ENCODE assay signal across 25 cellular contexts in genomic region chr6:113402541-113402940, GRCh38.
DNase-seq lines count a peak whose midpoint lies in the region; ATAC-seq and TF ChIP-seq lines count a peak whose summit lies in the region.
"Had no signal": no experiment of that assay in that cellular context is flagged by ENCODE, and none has a peak within 500 bp of the region (broad histone marks: within the 10 kb centered on the region; RNA-seq: fewer than 3 reads in every experiment).

No MANE protein-coding gene starts in this region.

- peaks cover 11% of the 10 kb centered on the region for H3K9me3 Mint-ChIP-seq in nephron progenitor cell

- H3K27me3 Mint-ChIP-seq in nephron progenitor cell (ENCODE audit: low read depth, poor library complexity): no peaks in the 10 kb centered on the region
- H3K27me3 Mint-ChIP-seq: activated CD8-positive, alpha-beta memory T cell treated with anti-CD3 and anti-CD28 coated beads, Interleukin-2, amount 10 ng/mL, durations not matched to agents 7 days and 5 days; brain; CD8-positive, alpha-beta memory T cell had no signal

- TF ChIP-seq CTCF in nephron progenitor cell (IDR thresholded peaks at IDR 0.05): no peak
- TF ChIP-seq CTCF in GM13977 (IDR thresholded peaks at IDR 0.05; ENCODE audit: extremely low read depth, insufficient read depth, missing control alignments): no peak

- peaks cover 4% of the 10 kb centered on the region for H3K36me3 Mint-ChIP-seq in nephron progenitor cell (ENCODE audit: low read depth)
- H3K36me3 Mint-ChIP-seq: activated CD8-positive, alpha-beta memory T cell treated with anti-CD3 and anti-CD28 coated beads, Interleukin-2, amount 10 ng/mL, durations not matched to agents 7 days and 5 days; brain; CD8-positive, alpha-beta memory T cell had no signal

- no peak for ATAC-seq in HG03175 (IDR thresholded peaks at IDR 0.05; ENCODE audit: unreplicated experiment)
- ATAC-seq: activated CD8-positive, alpha-beta memory T cell treated with anti-CD3 and anti-CD28 coated beads, Interleukin-2, amount 10 ng/mL, durations not matched to agents 7 days and 5 days; stimulated activated naive CD8-positive, alpha-beta T cell treated with anti-CD3 and anti-CD28 coated beads, Interleukin-15, Interleukin-2, amounts not matched to agents 100 U/mL and 50 U/mL, for 24 hours had no signal

- H3K4me1 Mint-ChIP-seq in nephron progenitor cell: peaks cover 10% of the 10 kb centered on the region
- H3K4me1 Mint-ChIP-seq: activated CD8-positive, alpha-beta memory T cell treated with anti-CD3 and anti-CD28 coated beads, Interleukin-2, amount 10 ng/mL, durations not matched to agents 7 days and 5 days; CD8-positive, alpha-beta memory T cell had no signal

- H3K27ac Mint-ChIP-seq in nephron progenitor cell: peak overlapping the region; percentile 39
- H3K27ac Mint-ChIP-seq: activated CD8-positive, alpha-beta memory T cell treated with anti-CD3 and anti-CD28 coated beads, Interleukin-2, amount 10 ng/mL, durations not matched to agents 7 days and 5 days; CD8-positive, alpha-beta memory T cell had no signal

- DNase-seq in NCI-H2107 treated with DMSO at 0.1 percent for 48 hours (lab: John Stamatoyannopoulos, UW; ENCODE audit: unreplicated experiment) (peak; percentile 15), NCI-H2107 (lab: John Stamatoyannopoulos, UW) (no peak), G401 (ENCODE audit: low spot score) (peak; percentile 40), NCI-H446 treated with DMSO at 0.1 percent for 48 hours (lab: John Stamatoyannopoulos, UW) (peak; percentile 7), nephron progenitor cell (no peak), GM13977 (ENCODE audit: low spot score) (no peak)
- DNase-seq: ACHN; activated CD4-positive, CD25-positive, alpha-beta regulatory T cell; activated CD8-positive, alpha-beta memory T cell treated with anti-CD3 and anti-CD28 coated beads, Interleukin-2, amount 10 ng/mL, durations not matched to agents 7 days and 5 days; activated naive CD4-positive, alpha-beta T cell; activated T-cell treated with anti-CD3 and anti-CD28 coated beads, Interleukin-2, amount 50 U/mL, for 48 hours; adrenal gland; BE2C; CD8-positive, alpha-beta memory T cell; DND-41; KBM-7; left ventricle myocardium inferior; MG63; NCI-H1436; nucleus accumbens; stimulated activated naive CD8-positive, alpha-beta T cell treated with anti-CD3 and anti-CD28 coated beads, Interleukin-15, Interleukin-2, amounts not matched to agents 100 U/mL and 50 U/mL, for 24 hours; T-helper 1 cell; testis had no signal

- in situ Hi-C loops in G401 (cut with HindIII; ENCODE audit: low sequenced_read_pairs) (no loop called here), GM13977 (cut with MboI; ENCODE audit: low pct_unique_long_range_greater_than_20kb, low sequenced_read_pairs, unreplicated experiment) (no loop called here)

- no peak overlapping the region for H3K4me3 Mint-ChIP-seq in nephron progenitor cell
- H3K4me3 Mint-ChIP-seq: activated CD8-positive, alpha-beta memory T cell treated with anti-CD3 and anti-CD28 coated beads, Interleukin-2, amount 10 ng/mL, durations not matched to agents 7 days and 5 days; brain; CD8-positive, alpha-beta memory T cell had no signal

Comparison
In these comparisons a context has a peak if more than half of its experiments do, and no peak if none do; other contexts are left out.
1. DNase-seq: peak in NCI-H2107 treated with DMSO at 0.1 percent for 48 hours (single experiment), G401 (single experiment) and NCI-H446 treated with DMSO at 0.1 percent for 48 hours (single experiment); none in NCI-H2107 (single experiment), nephron progenitor cell (single experiment) and GM13977 (single experiment).